ENCODE assay signal across 10 cellular contexts in genomic region chr2:107108556-107108955, GRCh38.
"Had no signal": no experiment of that assay in that cellular context is flagged by ENCODE, and none has a peak within 500 bp of the region (broad histone marks: within the 10 kb centered on the region; RNA-seq: fewer than 3 reads in every experiment).

No MANE protein-coding gene starts in this region.

- H3K36me3 ChIP-seq: colonic mucosa had no signal

- H3K4me1 ChIP-seq: colonic mucosa had no signal

- H3K4me3 ChIP-seq: colonic mucosa had no signal

- H3K9me3 ChIP-seq: colonic mucosa had no signal

- DNase-seq: activated CD4-positive, CD25-positive, alpha-beta regulatory T cell; activated effector memory CD4-positive, alpha-beta T cell treated with Interleukin-2 at 50 U/mL for 16 hours; anterior cingulate cortex; colonic mucosa; effector CD4-positive, alpha-beta T cell; hypothalamus; naive B cell; retina; T-helper 17 cell had no signal

- H3K27ac ChIP-seq: colonic mucosa had no signal

- H3K27me3 ChIP-seq: colonic mucosa had no signal

- ATAC-seq: stimulated activated effector memory CD8-positive, alpha-beta T cell treated with anti-CD3 and anti-CD28 coated beads, Interleukin-12 subunit alpha, Interleukin-12 subunit beta, amount 100 ng/mL, for 72 hours; T-helper 17 cell had no signal
